Comparison of ENCODE assay signal across 1 cellular context in the genomic region with DNA sequence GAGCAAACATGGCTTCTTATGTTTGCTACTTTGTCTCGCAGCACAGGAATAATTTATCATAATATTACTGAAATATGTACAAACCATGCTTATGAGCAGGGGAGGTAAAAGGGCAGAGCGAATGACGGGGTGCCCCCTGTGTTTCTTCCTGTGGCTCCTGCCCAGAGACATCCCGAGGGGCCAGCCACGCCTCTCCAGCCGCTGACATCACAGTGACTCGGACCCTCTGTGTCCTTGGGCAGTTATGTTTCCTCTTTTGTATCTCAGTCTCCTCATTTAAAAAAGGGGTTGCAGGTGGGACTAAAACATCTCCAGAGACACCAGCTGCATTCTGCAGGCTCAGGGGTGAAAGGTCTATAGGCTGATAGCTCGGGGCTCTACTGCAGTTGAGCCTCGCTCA.
TF ChIP-seq lines count a peak whose summit lies in the region.

No MANE protein-coding gene starts in this region.

TF ChIP-seq in WTC11, 78 proteins besides CTCF, POLR2A, EP300 and RAD21:
- TF ChIP-seq EMX1 (CRISPR knock-in tag; IDR thresholded peaks at IDR 0.05): no peak
- TF ChIP-seq, protein P1, sequence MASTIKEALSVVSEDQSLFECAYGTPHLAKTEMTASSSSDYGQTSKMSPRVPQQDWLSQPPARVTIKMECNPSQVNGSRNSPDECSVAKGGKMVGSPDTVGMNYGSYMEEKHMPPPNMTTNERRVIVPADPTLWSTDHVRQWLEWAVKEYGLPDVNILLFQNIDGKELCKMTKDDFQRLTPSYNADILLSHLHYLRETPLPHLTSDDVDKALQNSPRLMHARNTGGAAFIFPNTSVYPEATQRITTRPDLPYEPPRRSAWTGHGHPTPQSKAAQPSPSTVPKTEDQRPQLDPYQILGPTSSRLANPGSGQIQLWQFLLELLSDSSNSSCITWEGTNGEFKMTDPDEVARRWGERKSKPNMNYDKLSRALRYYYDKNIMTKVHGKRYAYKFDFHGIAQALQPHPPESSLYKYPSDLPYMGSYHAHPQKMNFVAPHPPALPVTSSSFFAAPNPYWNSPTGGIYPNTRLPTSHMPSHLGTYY (CRISPR knock-in tag; IDR thresholded peaks at IDR 0.05): no peak
- TF ChIP-seq NR1H2 (CRISPR knock-in tag; IDR thresholded peaks at IDR 0.05): no peak
- TF ChIP-seq ZNF121 (CRISPR knock-in tag; IDR thresholded peaks at IDR 0.05): no peak
- TF ChIP-seq ZBTB21 (CRISPR knock-in tag; IDR thresholded peaks at IDR 0.05; ENCODE audit: borderline replicate concordance): no peak
- TF ChIP-seq ZNF317 (CRISPR knock-in tag; IDR thresholded peaks at IDR 0.05; ENCODE audit: borderline replicate concordance, low read depth): no peak
- TF ChIP-seq ZNF416 (CRISPR knock-in tag; IDR thresholded peaks at IDR 0.05): no peak
- no peak for TF ChIP-seq MXD4 (CRISPR knock-in tag; IDR thresholded peaks at IDR 0.05; ENCODE audit: borderline replicate concordance)
- TF ChIP-seq, protein P2, sequence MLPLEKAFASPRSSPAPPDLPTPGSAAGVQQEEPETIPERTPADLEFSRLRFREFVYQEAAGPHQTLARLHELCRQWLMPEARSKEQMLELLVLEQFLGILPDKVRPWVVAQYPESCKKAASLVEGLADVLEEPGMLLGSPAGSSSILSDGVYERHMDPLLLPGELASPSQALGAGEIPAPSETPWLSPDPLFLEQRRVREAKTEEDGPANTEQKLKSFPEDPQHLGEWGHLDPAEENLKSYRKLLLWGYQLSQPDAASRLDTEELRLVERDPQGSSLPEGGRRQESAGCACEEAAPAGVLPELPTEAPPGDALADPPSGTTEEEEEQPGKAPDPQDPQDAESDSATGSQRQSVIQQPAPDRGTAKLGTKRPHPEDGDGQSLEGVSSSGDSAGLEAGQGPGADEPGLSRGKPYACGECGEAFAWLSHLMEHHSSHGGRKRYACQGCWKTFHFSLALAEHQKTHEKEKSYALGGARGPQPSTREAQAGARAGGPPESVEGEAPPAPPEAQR (CRISPR knock-in tag; IDR thresholded peaks at IDR 0.05): no peak
- TF ChIP-seq, protein P3, sequence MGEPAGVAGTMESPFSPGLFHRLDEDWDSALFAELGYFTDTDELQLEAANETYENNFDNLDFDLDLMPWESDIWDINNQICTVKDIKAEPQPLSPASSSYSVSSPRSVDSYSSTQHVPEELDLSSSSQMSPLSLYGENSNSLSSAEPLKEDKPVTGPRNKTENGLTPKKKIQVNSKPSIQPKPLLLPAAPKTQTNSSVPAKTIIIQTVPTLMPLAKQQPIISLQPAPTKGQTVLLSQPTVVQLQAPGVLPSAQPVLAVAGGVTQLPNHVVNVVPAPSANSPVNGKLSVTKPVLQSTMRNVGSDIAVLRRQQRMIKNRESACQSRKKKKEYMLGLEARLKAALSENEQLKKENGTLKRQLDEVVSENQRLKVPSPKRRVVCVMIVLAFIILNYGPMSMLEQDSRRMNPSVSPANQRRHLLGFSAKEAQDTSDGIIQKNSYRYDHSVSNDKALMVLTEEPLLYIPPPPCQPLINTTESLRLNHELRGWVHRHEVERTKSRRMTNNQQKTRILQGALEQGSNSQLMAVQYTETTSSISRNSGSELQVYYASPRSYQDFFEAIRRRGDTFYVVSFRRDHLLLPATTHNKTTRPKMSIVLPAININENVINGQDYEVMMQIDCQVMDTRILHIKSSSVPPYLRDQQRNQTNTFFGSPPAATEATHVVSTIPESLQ (CRISPR knock-in tag; IDR thresholded peaks at IDR 0.05): no peak
- no peak for TF ChIP-seq ZNF396 (CRISPR knock-in tag; IDR thresholded peaks at IDR 0.05; ENCODE audit: borderline replicate concordance)
- no peak for TF ChIP-seq OVOL2 (CRISPR knock-in tag; IDR thresholded peaks at IDR 0.05; ENCODE audit: borderline replicate concordance)
- TF ChIP-seq ZNF423 (CRISPR knock-in tag; IDR thresholded peaks at IDR 0.05): no peak
- TF ChIP-seq, protein P4, sequence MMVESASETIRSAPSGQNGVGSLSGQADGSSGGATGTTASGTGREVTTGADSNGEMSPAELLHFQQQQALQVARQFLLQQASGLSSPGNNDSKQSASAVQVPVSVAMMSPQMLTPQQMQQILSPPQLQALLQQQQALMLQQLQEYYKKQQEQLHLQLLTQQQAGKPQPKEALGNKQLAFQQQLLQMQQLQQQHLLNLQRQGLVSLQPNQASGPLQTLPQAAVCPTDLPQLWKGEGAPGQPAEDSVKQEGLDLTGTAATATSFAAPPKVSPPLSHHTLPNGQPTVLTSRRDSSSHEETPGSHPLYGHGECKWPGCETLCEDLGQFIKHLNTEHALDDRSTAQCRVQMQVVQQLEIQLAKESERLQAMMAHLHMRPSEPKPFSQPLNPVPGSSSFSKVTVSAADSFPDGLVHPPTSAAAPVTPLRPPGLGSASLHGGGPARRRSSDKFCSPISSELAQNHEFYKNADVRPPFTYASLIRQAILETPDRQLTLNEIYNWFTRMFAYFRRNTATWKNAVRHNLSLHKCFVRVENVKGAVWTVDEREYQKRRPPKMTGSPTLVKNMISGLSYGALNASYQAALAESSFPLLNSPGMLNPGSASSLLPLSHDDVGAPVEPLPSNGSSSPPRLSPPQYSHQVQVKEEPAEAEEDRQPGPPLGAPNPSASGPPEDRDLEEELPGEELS (CRISPR knock-in tag; IDR thresholded peaks at IDR 0.05): no peak
- TF ChIP-seq, protein P5, sequence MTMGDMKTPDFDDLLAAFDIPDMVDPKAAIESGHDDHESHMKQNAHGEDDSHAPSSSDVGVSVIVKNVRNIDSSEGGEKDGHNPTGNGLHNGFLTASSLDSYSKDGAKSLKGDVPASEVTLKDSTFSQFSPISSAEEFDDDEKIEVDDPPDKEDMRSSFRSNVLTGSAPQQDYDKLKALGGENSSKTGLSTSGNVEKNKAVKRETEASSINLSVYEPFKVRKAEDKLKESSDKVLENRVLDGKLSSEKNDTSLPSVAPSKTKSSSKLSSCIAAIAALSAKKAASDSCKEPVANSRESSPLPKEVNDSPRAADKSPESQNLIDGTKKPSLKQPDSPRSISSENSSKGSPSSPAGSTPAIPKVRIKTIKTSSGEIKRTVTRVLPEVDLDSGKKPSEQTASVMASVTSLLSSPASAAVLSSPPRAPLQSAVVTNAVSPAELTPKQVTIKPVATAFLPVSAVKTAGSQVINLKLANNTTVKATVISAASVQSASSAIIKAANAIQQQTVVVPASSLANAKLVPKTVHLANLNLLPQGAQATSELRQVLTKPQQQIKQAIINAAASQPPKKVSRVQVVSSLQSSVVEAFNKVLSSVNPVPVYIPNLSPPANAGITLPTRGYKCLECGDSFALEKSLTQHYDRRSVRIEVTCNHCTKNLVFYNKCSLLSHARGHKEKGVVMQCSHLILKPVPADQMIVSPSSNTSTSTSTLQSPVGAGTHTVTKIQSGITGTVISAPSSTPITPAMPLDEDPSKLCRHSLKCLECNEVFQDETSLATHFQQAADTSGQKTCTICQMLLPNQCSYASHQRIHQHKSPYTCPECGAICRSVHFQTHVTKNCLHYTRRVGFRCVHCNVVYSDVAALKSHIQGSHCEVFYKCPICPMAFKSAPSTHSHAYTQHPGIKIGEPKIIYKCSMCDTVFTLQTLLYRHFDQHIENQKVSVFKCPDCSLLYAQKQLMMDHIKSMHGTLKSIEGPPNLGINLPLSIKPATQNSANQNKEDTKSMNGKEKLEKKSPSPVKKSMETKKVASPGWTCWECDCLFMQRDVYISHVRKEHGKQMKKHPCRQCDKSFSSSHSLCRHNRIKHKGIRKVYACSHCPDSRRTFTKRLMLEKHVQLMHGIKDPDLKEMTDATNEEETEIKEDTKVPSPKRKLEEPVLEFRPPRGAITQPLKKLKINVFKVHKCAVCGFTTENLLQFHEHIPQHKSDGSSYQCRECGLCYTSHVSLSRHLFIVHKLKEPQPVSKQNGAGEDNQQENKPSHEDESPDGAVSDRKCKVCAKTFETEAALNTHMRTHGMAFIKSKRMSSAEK (CRISPR knock-in tag; IDR thresholded peaks at IDR 0.05; ENCODE audit: borderline replicate concordance): no peak
- no peak for TF ChIP-seq JUN (CRISPR knock-in tag; IDR thresholded peaks at IDR 0.05)
- TF ChIP-seq, protein P6, sequence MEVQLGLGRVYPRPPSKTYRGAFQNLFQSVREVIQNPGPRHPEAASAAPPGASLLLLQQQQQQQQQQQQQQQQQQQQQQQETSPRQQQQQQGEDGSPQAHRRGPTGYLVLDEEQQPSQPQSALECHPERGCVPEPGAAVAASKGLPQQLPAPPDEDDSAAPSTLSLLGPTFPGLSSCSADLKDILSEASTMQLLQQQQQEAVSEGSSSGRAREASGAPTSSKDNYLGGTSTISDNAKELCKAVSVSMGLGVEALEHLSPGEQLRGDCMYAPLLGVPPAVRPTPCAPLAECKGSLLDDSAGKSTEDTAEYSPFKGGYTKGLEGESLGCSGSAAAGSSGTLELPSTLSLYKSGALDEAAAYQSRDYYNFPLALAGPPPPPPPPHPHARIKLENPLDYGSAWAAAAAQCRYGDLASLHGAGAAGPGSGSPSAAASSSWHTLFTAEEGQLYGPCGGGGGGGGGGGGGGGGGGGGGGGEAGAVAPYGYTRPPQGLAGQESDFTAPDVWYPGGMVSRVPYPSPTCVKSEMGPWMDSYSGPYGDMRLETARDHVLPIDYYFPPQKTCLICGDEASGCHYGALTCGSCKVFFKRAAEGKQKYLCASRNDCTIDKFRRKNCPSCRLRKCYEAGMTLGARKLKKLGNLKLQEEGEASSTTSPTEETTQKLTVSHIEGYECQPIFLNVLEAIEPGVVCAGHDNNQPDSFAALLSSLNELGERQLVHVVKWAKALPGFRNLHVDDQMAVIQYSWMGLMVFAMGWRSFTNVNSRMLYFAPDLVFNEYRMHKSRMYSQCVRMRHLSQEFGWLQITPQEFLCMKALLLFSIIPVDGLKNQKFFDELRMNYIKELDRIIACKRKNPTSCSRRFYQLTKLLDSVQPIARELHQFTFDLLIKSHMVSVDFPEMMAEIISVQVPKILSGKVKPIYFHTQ (CRISPR knock-in tag; IDR thresholded peaks at IDR 0.05): no peak
- no peak for TF ChIP-seq NFYB (CRISPR knock-in tag; conservative IDR thresholded peaks at IDR 0.05; ENCODE audit: low read depth)
